In the genomic region with DNA sequence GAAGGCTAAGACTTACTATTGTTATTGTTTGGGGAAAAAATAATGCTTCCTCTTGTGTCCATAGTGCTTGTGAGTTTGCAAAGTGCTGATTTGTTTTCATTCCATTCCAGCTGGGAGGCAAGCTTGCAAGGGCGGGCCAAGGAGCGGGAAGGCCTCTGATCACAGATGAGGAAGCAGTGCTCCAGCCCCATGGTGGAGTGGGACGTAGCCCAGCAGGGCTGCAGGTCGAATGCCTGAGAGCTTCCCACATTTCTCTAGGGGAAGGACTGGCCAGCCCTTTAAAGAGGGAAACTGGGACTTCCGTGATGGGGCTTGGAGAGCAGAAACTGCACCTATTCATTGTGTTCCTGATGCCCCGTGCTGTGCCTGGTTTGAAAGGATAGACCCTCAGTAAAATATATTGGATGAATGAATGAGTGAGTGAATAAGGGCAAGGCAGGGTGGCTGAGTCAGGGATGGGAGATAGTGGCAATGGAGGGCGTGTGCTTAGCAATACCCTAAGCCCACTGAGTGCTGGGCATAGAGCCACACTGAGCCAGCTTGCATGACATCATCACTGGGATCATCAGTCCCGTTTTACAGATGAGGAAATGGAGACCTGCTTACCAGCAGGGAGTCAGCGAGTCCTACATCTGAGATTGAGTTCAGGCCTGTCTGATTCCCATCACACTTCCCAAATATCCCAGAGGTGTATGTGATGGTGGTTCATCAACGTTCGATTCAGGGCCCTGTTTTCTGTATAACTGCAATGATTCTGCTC, we compare ENCODE assay signal across 20 cellular contexts. TPM values are rescaled to one million over a fixed set of nuclear protein-coding genes. Genes with fewer than 3 reads are reported as not detected.
DNase-seq lines count a peak whose midpoint lies in the region; ATAC-seq, FAIRE-seq and TF ChIP-seq lines count a peak whose summit lies in the region.
"Had no signal": no experiment of that assay in that cellular context is flagged by ENCODE, and none has a peak within 500 bp of the region (broad histone marks: within the 10 kb centered on the region; RNA-seq: fewer than 3 reads in every experiment).

No MANE protein-coding gene starts in this region.

- DNase-seq in HepG2 (ENCODE audit: low spot score), result no peak
- DNase-seq in right lobe of liver, result no peak
- DNase-seq in choroid plexus epithelial cell (ENCODE audit: low read depth), result peak; percentile 21
- DNase-seq in omental fat pad (ENCODE audit: low spot score), result no peak
- peak; percentile 28 for DNase-seq in upper lobe of right lung
- DNase-seq in D721Med (ENCODE audit: insufficient read length, low spot score), result no peak
- DNase-seq in mesenteric fat pad (ENCODE audit: low spot score), result no peak
- no peak for DNase-seq in GM10248 (ENCODE audit: extremely low spot score)
- DNase-seq: CD4-positive, CD25-positive, alpha-beta regulatory T cell; DMS53; H9; NCI-H1092; NCI-H1417 treated with DMSO at 0.1 percent for 48 hours; NCI-H187 treated with DMSO at 0.1 percent for 48 hours; NCI-H774; Right ventricle myocardium superior; RPMI8226 had no signal

- H3K36me3 ChIP-seq in HepG2 (replicated peaks in 1 of 2; ENCODE audit: control insufficient read depth in 1 of 2, insufficient read depth in 2 of 2, low read length in 2 of 2) (no peaks in the 10 kb centered on the region), right lobe of liver (no peaks in the 10 kb centered on the region), upper lobe of right lung (no peaks in the 10 kb centered on the region)
- H3K36me3 ChIP-seq: BLaER1, SJSA1 had no signal

- BruUV-seq in HepG2 (replicated peaks; lab: Mats Ljungman, UMichigan), result no TSS peak

- no peak overlapping the region for H2AFZ ChIP-seq in HepG2 (ENCODE audit: low read length)
- H2AFZ ChIP-seq: GM23338 had no signal

- H3K27ac ChIP-seq in HepG2 (ENCODE audit: extremely low read length, insufficient read depth, low read length), result no peak overlapping the region
- no peak overlapping the region for H3K27ac ChIP-seq in right lobe of liver
- H3K27ac ChIP-seq in upper lobe of right lung, result no peak overlapping the region
- H3K27ac ChIP-seq: BLaER1, SJSA1 had no signal

- in situ Hi-C loops in HepG2 (cut with HindIII; ENCODE audit: extremely low pct_ligation_motif_present, low pct_unique_long_range_greater_than_20kb), result no loop called here

- H3K4me1 ChIP-seq in HepG2 (ENCODE audit: insufficient read depth, low read length), result no peaks in the 10 kb centered on the region
- H3K4me1 ChIP-seq in right lobe of liver, result no peaks in the 10 kb centered on the region
- no peaks in the 10 kb centered on the region for H3K4me1 ChIP-seq in upper lobe of right lung
- H3K4me1 ChIP-seq: SJSA1 had no signal

- H3K79me2 ChIP-seq in HepG2 (ENCODE audit: insufficient read depth, low read length), result no peaks in the 10 kb centered on the region

- H3K9me3 ChIP-seq in HepG2 (ENCODE audit: low read length) (no peaks in the 10 kb centered on the region), right lobe of liver (no peaks in the 10 kb centered on the region), upper lobe of right lung (no peaks in the 10 kb centered on the region)

- TF ChIP-seq CTCF in HepG2 (CRISPR knock-in tag; IDR thresholded peaks at IDR 0.05), result no peak
- TF ChIP-seq CTCF in right lobe of liver (IDR thresholded peaks at IDR 0.05), result no peak
- TF ChIP-seq CTCF in choroid plexus epithelial cell (conservative IDR thresholded peaks at IDR 0.05; ENCODE audit: low read depth, low read length), result no peak
- TF ChIP-seq CTCF in omental fat pad (IDR thresholded peaks at IDR 0.05), result no peak
- TF ChIP-seq CTCF in upper lobe of right lung (IDR thresholded peaks at IDR 0.05), result no peak
- no peak for TF ChIP-seq CTCF in D721Med (IDR thresholded peaks at IDR 0.05; ENCODE audit: insufficient read depth, missing control alignments)
- TF ChIP-seq CTCF in GM10248 (IDR thresholded peaks at IDR 0.05; ENCODE audit: control extremely low read depth, extremely low read depth, low read depth, missing control alignments), result no peak

- no peak for ATAC-seq in HepG2
- ATAC-seq in right lobe of liver, result no peak
- peak; percentile 28 for ATAC-seq in omental fat pad (ENCODE audit: low FRiP score)
- ATAC-seq in upper lobe of right lung, result no peak
- ATAC-seq: GM23338 had no signal

- no peaks in the 10 kb centered on the region for H4K20me1 ChIP-seq in HepG2 (ENCODE audit: insufficient read depth, low read length)
- H4K20me1 ChIP-seq: BLaER1 had no signal

- no peak overlapping the region for H3K9ac ChIP-seq in HepG2 (ENCODE audit: insufficient read depth, low read depth, low read length)
- H3K9ac ChIP-seq: BLaER1 had no signal

- FAIRE-seq in HepG2 (lab: Jason Lieb, UNC) (no peak), D721Med (lab: Jason Lieb, UNC) (no peak)

- H3K4me3 ChIP-seq in HepG2 (replicated peaks in 1 of 3; ENCODE audit: insufficient read depth in 1 of 3, low read depth in 2 of 3, low read length in 3 of 3) (no peak overlapping the region), right lobe of liver (no peak overlapping the region), choroid plexus epithelial cell (ENCODE audit: low read depth, low read length) (no peak overlapping the region), upper lobe of right lung (no peak overlapping the region)
- H3K4me3 ChIP-seq: BLaER1, GM23338, SJSA1 had no signal

- TF ChIP-seq EP300 in HepG2 (IDR thresholded peaks at IDR 0.05; ENCODE audit: low read depth in 2 of 2, low read length in 2 of 2), result no peak
- TF ChIP-seq EP300 in HepG2 (CRISPR knock-in tag; IDR thresholded peaks at IDR 0.05; ENCODE audit: borderline replicate concordance), result no peak

- no peak for TF ChIP-seq RAD21 in HepG2 (CRISPR knock-in tag; IDR thresholded peaks at IDR 0.05)

- POLR2A ChIA-PET in HepG2 (lab: Yijun Ruan, JAX), result no interaction called here
- POLR2A ChIA-PET in GM10248 (lab: Yijun Ruan, JAX), result no interaction called here

- 10% methylated on average over 9 of the region's 11 CpGs for WGBS in HepG2 (ENCODE audit: low lambda C conversion rate)
- WGBS in right lobe of liver (ENCODE audit: insufficient coverage, low coverage, low lambda C conversion rate, missing lambda C conversion rate), result 70% methylated on average over 4 of the region's 11 CpGs

- H3K27me3 ChIP-seq in HepG2 (ENCODE audit: control insufficient read depth in 1 of 2, insufficient read depth in 2 of 2, low read length in 2 of 2), result peaks cover 0 to 27% of the 10 kb centered on the region in 2 experiments; a peak in 2 of 5 replicates
- no peaks in the 10 kb centered on the region for H3K27me3 ChIP-seq in right lobe of liver
- H3K27me3 ChIP-seq in upper lobe of right lung, result no peaks in the 10 kb centered on the region
- H3K27me3 ChIP-seq: BLaER1 had no signal

- H3K4me2 ChIP-seq in HepG2 (ENCODE audit: low read depth, low read length), result no peak overlapping the region
- H3K4me2 ChIP-seq: BLaER1, GM23338 had no signal

- TF ChIP-seq POLR2A in HepG2 (IDR thresholded peaks at IDR 0.05; ENCODE audit: insufficient read depth in 1 of 2, low read depth in 2 of 2, low read length in 2 of 2) (no peak), right lobe of liver (IDR thresholded peaks at IDR 0.05) (no peak)

- intact Hi-C loops in HepG2 (cut with micrococcal nuclease; ENCODE audit: unreplicated experiment), result no loop called here
- intact Hi-C loops in right lobe of liver (cut with DNase I), result no loop called here
- intact Hi-C loops in upper lobe of right lung (cut with DNase I), result no loop called here

- CTCF ChIA-PET in HepG2 (lab: Yijun Ruan, JAX; ENCODE audit: low intra/inter-chr PET ratio, low total read pairs) (no interaction called here), GM10248 (lab: Yijun Ruan, JAX) (interaction anchor here (0.8 kb wide), 1 partner anchor 16 kb away, joined by 3 read pairs; no protein-coding TSS in a partner anchor)

TF ChIP-seq in HepG2, 621 proteins besides CTCF, POLR2A, EP300 and RAD21:
- no peak for TF ChIP-seq NFYB (CRISPR knock-in tag; IDR thresholded peaks at IDR 0.05)
- peak; percentile 93 for TF ChIP-seq CREB1 (IDR thresholded peaks at IDR 0.05)
- no peak for TF ChIP-seq CREB1 (CRISPR knock-in tag; IDR thresholded peaks at IDR 0.05)
- peak; percentile 97 for TF ChIP-seq ATF7 (IDR thresholded peaks at IDR 0.05)
- no peak for TF ChIP-seq ATF7 (CRISPR knock-in tag; IDR thresholded peaks at IDR 0.05)
TF ChIP-seq in HepG2: peak in this region for 2.

RNA-seq across cellular contexts. Expression of a gene that starts 17.9 kb away (rescaled TPM):
- total RNA-seq in HepG2 (2016; rRNA removed; fragmentation: Illumina TruSeq; extraction: Trizol), result not detected in 2 replicates
- not detected in 2 replicates for total RNA-seq in HepG2 (2016; cell fraction: cytosol; rRNA removed; fragmentation: Illumina TruSeq; extraction: Trizol; ENCODE audit: low read depth)
- not detected in 2 replicates for total RNA-seq in HepG2 (2016; cell fraction: insoluble cytoplasmic fraction; rRNA removed; fragmentation: Illumina TruSeq; extraction: Trizol)
- total RNA-seq in HepG2 (2016; cell fraction: membrane; rRNA removed; fragmentation: Illumina TruSeq; extraction: Trizol), result not detected in 2 replicates
- not detected in 2 replicates for total RNA-seq in HepG2 (2016; cell fraction: nucleus; rRNA removed; fragmentation: Illumina TruSeq; extraction: Trizol)
- polyA plus RNA-seq in HepG2 (2011; rRNA removed), result not detected in 2 replicates
- polyA plus RNA-seq in HepG2 (2011; cell fraction: cytosol; rRNA removed), result not detected in 2 replicates
- not detected in 2 replicates for polyA plus RNA-seq in HepG2 (2011; cell fraction: nucleus; rRNA removed)
- not detected in 2 replicates for polyA plus RNA-seq in HepG2 (2012)
- polyA plus RNA-seq in HepG2 (2016; cell fraction: cytosol; fragmentation: Illumina TruSeq; extraction: Trizol; ENCODE audit: low read depth), result not detected in 2 replicates
- polyA plus RNA-seq in HepG2 (2016; cell fraction: insoluble cytoplasmic fraction; fragmentation: Illumina TruSeq; extraction: Trizol; ENCODE audit: low read depth), result not detected in 2 replicates
- not detected in 2 replicates for polyA plus RNA-seq in HepG2 (2016; cell fraction: membrane; fragmentation: Illumina TruSeq; extraction: Trizol; ENCODE audit: low read depth)
- not detected in 2 replicates for polyA plus RNA-seq in HepG2 (2016; cell fraction: nucleus; fragmentation: Illumina TruSeq; extraction: Trizol; ENCODE audit: insufficient read depth, low read depth)
- not detected in 2 replicates for polyA minus RNA-seq in HepG2 (2011; rRNA and poly(A)+ RNA removed; ENCODE audit: low replicate concordance)
- polyA minus RNA-seq in HepG2 (2011; cell fraction: cytosol; rRNA and poly(A)+ RNA removed), result not detected in 2 replicates
- not detected in 2 replicates for polyA minus RNA-seq in HepG2 (2011; cell fraction: nucleus; rRNA and poly(A)+ RNA removed)
- total RNA-seq in right lobe of liver, result under 1 TPM in 2 of 6 experiments, not detected in 4; 0.22 to 0.29 TPM
- 10 to 100 TPM in 1 of 4 donors, 1 to 10 TPM in 3; 1.6 to 15.3 (median 6.3) TPM for total RNA-seq in omental fat pad
- 1.5 TPM for total RNA-seq in upper lobe of right lung
- 0.16 TPM for total RNA-seq in mesenteric fat pad
- total RNA-seq: SJSA1 had no signal

Comparison
In these comparisons a context has a peak if more than half of its experiments do, and no peak if none do; other contexts are left out.
1. DNase-seq: peak in choroid plexus epithelial cell (single experiment) and upper lobe of right lung (single experiment); none in HepG2 (single experiment), right lobe of liver (0 of 3), omental fat pad (single experiment), D721Med (single experiment), mesenteric fat pad (single experiment) and GM10248 (single experiment).